ENCODE assay signal across 3 cellular contexts in the genomic region with DNA sequence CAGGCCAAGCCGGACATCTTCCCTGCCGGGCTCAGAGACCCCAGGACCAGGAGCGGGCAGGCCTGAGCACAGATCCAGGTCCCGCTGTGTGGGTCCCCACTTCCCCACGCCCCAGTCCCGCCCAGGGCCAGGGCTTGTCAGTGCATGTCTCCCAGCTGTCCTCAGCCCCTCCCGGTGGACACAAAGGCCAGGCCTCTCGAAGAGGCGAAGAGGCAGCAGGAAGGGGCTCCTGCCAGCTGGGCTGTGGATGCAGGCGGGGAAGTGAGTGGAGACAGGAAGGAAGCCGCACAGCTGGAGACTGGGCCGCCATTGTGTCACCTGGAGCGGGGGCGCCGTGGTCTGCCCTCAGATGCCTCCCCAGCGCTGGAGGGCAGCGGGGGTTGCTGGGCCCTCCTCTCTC.
TF ChIP-seq lines count a peak whose summit lies in the region.

No MANE protein-coding gene starts in this region.

TF ChIP-seq in GM23338, 12 proteins besides CTCF, POLR2A, EP300 and RAD21:
- TF ChIP-seq, protein P1, sequence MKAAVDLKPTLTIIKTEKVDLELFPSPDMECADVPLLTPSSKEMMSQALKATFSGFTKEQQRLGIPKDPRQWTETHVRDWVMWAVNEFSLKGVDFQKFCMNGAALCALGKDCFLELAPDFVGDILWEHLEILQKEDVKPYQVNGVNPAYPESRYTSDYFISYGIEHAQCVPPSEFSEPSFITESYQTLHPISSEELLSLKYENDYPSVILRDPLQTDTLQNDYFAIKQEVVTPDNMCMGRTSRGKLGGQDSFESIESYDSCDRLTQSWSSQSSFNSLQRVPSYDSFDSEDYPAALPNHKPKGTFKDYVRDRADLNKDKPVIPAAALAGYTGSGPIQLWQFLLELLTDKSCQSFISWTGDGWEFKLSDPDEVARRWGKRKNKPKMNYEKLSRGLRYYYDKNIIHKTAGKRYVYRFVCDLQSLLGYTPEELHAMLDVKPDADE (IDR thresholded peaks at IDR 0.05): peak; percentile 70; the same call in 1 of the 2 replicates
- no peak for TF ChIP-seq NANOG (IDR thresholded peaks at IDR 0.05; ENCODE audit: borderline replicate concordance)

TF ChIP-seq in K562, 482 proteins besides CTCF, POLR2A, EP300 and RAD21:
- TF ChIP-seq ZBTB7A (IDR thresholded peaks at IDR 0.05; ENCODE audit: borderline replicate concordance, control insufficient read depth, low read depth, low read length) (0 out of 2 replicates have a peak, but pooled peaks have one; percentile 58), YY1 (IDR thresholded peaks at IDR 0.05; ENCODE audit: borderline replicate concordance in 1 of 3, control insufficient read depth in 1 of 3, extremely low read depth in 1 of 3, insufficient read depth in 3 of 3, insufficient read length in 1 of 3, insufficient replicate concordance in 2 of 3, low read depth in 1 of 3, low read length in 2 of 3) (peak in 1 of 3 experiments; percentile 66), RHOXF2B (CRISPR knock-in tag; conservative IDR thresholded peaks at IDR 0.05) (no peak)
- TF ChIP-seq, protein P2, sequence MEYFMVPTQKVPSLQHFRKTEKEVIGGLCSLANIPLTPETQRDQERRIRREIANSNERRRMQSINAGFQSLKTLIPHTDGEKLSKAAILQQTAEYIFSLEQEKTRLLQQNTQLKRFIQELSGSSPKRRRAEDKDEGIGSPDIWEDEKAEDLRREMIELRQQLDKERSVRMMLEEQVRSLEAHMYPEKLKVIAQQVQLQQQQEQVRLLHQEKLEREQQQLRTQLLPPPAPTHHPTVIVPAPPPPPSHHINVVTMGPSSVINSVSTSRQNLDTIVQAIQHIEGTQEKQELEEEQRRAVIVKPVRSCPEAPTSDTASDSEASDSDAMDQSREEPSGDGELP (CRISPR knock-in tag; IDR thresholded peaks at IDR 0.05; ENCODE audit: borderline replicate concordance): peak; percentile 85
TF ChIP-seq in K562: peak in this region for 3.

TF ChIP-seq in HepG2, 621 proteins besides CTCF, POLR2A, EP300 and RAD21 (continues in another document):
- peak; percentile 27; the same call in 1 of the 2 replicates for TF ChIP-seq SAP130 (CRISPR knock-in tag; IDR thresholded peaks at IDR 0.05; ENCODE audit: low read depth)
- TF ChIP-seq TP53 (CRISPR knock-in tag; conservative IDR thresholded peaks at IDR 0.05): 0 out of 2 replicates have a peak, but pooled peaks have one; percentile 37
- TF ChIP-seq, protein P3, sequence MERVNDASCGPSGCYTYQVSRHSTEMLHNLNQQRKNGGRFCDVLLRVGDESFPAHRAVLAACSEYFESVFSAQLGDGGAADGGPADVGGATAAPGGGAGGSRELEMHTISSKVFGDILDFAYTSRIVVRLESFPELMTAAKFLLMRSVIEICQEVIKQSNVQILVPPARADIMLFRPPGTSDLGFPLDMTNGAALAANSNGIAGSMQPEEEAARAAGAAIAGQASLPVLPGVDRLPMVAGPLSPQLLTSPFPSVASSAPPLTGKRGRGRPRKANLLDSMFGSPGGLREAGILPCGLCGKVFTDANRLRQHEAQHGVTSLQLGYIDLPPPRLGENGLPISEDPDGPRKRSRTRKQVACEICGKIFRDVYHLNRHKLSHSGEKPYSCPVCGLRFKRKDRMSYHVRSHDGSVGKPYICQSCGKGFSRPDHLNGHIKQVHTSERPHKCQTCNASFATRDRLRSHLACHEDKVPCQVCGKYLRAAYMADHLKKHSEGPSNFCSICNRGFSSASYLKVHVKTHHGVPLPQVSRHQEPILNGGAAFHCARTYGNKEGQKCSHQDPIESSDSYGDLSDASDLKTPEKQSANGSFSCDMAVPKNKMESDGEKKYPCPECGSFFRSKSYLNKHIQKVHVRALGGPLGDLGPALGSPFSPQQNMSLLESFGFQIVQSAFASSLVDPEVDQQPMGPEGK (CRISPR knock-in tag; IDR thresholded peaks at IDR 0.05): peak; percentile 49; the same call in 1 of the 2 replicates
- no peak for TF ChIP-seq FOXA1 (IDR thresholded peaks at IDR 0.05)
- no peak for TF ChIP-seq FOXA1 (CRISPR knock-in tag; IDR thresholded peaks at IDR 0.05)
- peak; percentile 19 for TF ChIP-seq YY1 (IDR thresholded peaks at IDR 0.05; ENCODE audit: insufficient read depth, insufficient replicate concordance, low read depth, low read length)
- peak; percentile 32; the same call in 1 of the 2 replicates for TF ChIP-seq TAF1 (CRISPR knock-in tag; IDR thresholded peaks at IDR 0.05)
- peak; percentile 20; the same call in 1 of the 2 replicates for TF ChIP-seq GABPB1 (CRISPR knock-in tag; IDR thresholded peaks at IDR 0.05)
- TF ChIP-seq IKZF1 (IDR thresholded peaks at IDR 0.05): no peak
- TF ChIP-seq ZNF768 (CRISPR knock-in tag; IDR thresholded peaks at IDR 0.05): peak; percentile 33; the same call in 1 of the 2 replicates
- no peak for TF ChIP-seq HIVEP1 (CRISPR knock-in tag; IDR thresholded peaks at IDR 0.05)
- TF ChIP-seq, protein P4, sequence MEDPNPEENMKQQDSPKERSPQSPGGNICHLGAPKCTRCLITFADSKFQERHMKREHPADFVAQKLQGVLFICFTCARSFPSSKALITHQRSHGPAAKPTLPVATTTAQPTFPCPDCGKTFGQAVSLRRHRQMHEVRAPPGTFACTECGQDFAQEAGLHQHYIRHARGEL (CRISPR knock-in tag; IDR thresholded peaks at IDR 0.05): no peak
- TF ChIP-seq ETV5 (CRISPR knock-in tag; IDR thresholded peaks at IDR 0.05; ENCODE audit: borderline replicate concordance): peak; percentile 28; the same call in 1 of the 2 replicates
- TF ChIP-seq SALL1 (CRISPR knock-in tag; IDR thresholded peaks at IDR 0.05): 0 out of 2 replicates have a peak, but pooled peaks have one; percentile 12
- no peak for TF ChIP-seq ZNF383 (CRISPR knock-in tag; IDR thresholded peaks at IDR 0.05; ENCODE audit: borderline replicate concordance)
- TF ChIP-seq ZNF776 (CRISPR knock-in tag; IDR thresholded peaks at IDR 0.05): 0 out of 2 replicates have a peak, but pooled peaks have one; percentile 25
- TF ChIP-seq AGO2 (optimal IDR thresholded peaks at IDR 0.05; ENCODE audit: low read depth, low read length): no peak
- no peak for TF ChIP-seq ZFP62 (CRISPR knock-in tag; IDR thresholded peaks at IDR 0.05)
- TF ChIP-seq PPARG (CRISPR knock-in tag; conservative IDR thresholded peaks at IDR 0.05): no peak
- TF ChIP-seq EED (CRISPR knock-in tag; IDR thresholded peaks at IDR 0.05): peak; percentile 39; the same call in 1 of the 2 replicates
- TF ChIP-seq, protein P5, sequence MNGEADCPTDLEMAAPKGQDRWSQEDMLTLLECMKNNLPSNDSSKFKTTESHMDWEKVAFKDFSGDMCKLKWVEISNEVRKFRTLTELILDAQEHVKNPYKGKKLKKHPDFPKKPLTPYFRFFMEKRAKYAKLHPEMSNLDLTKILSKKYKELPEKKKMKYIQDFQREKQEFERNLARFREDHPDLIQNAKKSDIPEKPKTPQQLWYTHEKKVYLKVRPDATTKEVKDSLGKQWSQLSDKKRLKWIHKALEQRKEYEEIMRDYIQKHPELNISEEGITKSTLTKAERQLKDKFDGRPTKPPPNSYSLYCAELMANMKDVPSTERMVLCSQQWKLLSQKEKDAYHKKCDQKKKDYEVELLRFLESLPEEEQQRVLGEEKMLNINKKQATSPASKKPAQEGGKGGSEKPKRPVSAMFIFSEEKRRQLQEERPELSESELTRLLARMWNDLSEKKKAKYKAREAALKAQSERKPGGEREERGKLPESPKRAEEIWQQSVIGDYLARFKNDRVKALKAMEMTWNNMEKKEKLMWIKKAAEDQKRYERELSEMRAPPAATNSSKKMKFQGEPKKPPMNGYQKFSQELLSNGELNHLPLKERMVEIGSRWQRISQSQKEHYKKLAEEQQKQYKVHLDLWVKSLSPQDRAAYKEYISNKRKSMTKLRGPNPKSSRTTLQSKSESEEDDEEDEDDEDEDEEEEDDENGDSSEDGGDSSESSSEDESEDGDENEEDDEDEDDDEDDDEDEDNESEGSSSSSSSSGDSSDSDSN (CRISPR knock-in tag; IDR thresholded peaks at IDR 0.05): 0 out of 2 replicates have a peak, but pooled peaks have one; percentile 30
- TF ChIP-seq, protein P6, sequence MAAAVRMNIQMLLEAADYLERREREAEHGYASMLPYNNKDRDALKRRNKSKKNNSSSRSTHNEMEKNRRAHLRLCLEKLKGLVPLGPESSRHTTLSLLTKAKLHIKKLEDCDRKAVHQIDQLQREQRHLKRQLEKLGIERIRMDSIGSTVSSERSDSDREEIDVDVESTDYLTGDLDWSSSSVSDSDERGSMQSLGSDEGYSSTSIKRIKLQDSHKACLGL (CRISPR knock-in tag; IDR thresholded peaks at IDR 0.05): 0 out of 2 replicates have a peak, but pooled peaks have one; percentile 27
- no peak for TF ChIP-seq MATR3 (CRISPR knock-in tag; IDR thresholded peaks at IDR 0.05)
- TF ChIP-seq PHF8 (CRISPR knock-in tag; IDR thresholded peaks at IDR 0.05): peak; percentile 37; the same call in 1 of the 2 replicates
- TF ChIP-seq, protein P7, sequence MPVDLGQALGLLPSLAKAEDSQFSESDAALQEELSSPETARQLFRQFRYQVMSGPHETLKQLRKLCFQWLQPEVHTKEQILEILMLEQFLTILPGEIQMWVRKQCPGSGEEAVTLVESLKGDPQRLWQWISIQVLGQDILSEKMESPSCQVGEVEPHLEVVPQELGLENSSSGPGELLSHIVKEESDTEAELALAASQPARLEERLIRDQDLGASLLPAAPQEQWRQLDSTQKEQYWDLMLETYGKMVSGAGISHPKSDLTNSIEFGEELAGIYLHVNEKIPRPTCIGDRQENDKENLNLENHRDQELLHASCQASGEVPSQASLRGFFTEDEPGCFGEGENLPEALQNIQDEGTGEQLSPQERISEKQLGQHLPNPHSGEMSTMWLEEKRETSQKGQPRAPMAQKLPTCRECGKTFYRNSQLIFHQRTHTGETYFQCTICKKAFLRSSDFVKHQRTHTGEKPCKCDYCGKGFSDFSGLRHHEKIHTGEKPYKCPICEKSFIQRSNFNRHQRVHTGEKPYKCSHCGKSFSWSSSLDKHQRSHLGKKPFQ (CRISPR knock-in tag; IDR thresholded peaks at IDR 0.05; ENCODE audit: insufficient replicate concordance): no peak
- TF ChIP-seq ZNF558 (CRISPR knock-in tag; IDR thresholded peaks at IDR 0.05; ENCODE audit: borderline replicate concordance): no peak
- TF ChIP-seq, protein P8, sequence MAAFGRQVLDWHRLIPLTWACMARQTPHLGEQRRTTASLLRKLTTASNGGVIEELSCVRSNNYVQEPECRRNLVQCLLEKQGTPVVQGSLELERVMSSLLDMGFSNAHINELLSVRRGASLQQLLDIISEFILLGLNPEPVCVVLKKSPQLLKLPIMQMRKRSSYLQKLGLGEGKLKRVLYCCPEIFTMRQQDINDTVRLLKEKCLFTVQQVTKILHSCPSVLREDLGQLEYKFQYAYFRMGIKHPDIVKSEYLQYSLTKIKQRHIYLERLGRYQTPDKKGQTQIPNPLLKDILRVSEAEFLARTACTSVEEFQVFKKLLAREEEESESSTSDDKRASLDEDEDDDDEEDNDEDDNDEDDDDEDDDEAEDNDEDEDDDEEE (CRISPR knock-in tag; IDR thresholded peaks at IDR 0.05): no peak
- 0 out of 2 replicates have a peak, but pooled peaks have one; percentile 27 for TF ChIP-seq ZNF292 (CRISPR knock-in tag; IDR thresholded peaks at IDR 0.05; ENCODE audit: borderline replicate concordance, low read depth)
- no peak for TF ChIP-seq MED13 (CRISPR knock-in tag; IDR thresholded peaks at IDR 0.05)
- TF ChIP-seq KDM3A (CRISPR knock-in tag; IDR thresholded peaks at IDR 0.05; ENCODE audit: low read depth): no peak
- TF ChIP-seq, protein P2 (IDR thresholded peaks at IDR 0.05; ENCODE audit: borderline replicate concordance, low read depth): peak; percentile 75; the same call in 1 of the 2 replicates
- no peak for TF ChIP-seq ZMYM3 (CRISPR knock-in tag; IDR thresholded peaks at IDR 0.05)
- TF ChIP-seq, protein P9, sequence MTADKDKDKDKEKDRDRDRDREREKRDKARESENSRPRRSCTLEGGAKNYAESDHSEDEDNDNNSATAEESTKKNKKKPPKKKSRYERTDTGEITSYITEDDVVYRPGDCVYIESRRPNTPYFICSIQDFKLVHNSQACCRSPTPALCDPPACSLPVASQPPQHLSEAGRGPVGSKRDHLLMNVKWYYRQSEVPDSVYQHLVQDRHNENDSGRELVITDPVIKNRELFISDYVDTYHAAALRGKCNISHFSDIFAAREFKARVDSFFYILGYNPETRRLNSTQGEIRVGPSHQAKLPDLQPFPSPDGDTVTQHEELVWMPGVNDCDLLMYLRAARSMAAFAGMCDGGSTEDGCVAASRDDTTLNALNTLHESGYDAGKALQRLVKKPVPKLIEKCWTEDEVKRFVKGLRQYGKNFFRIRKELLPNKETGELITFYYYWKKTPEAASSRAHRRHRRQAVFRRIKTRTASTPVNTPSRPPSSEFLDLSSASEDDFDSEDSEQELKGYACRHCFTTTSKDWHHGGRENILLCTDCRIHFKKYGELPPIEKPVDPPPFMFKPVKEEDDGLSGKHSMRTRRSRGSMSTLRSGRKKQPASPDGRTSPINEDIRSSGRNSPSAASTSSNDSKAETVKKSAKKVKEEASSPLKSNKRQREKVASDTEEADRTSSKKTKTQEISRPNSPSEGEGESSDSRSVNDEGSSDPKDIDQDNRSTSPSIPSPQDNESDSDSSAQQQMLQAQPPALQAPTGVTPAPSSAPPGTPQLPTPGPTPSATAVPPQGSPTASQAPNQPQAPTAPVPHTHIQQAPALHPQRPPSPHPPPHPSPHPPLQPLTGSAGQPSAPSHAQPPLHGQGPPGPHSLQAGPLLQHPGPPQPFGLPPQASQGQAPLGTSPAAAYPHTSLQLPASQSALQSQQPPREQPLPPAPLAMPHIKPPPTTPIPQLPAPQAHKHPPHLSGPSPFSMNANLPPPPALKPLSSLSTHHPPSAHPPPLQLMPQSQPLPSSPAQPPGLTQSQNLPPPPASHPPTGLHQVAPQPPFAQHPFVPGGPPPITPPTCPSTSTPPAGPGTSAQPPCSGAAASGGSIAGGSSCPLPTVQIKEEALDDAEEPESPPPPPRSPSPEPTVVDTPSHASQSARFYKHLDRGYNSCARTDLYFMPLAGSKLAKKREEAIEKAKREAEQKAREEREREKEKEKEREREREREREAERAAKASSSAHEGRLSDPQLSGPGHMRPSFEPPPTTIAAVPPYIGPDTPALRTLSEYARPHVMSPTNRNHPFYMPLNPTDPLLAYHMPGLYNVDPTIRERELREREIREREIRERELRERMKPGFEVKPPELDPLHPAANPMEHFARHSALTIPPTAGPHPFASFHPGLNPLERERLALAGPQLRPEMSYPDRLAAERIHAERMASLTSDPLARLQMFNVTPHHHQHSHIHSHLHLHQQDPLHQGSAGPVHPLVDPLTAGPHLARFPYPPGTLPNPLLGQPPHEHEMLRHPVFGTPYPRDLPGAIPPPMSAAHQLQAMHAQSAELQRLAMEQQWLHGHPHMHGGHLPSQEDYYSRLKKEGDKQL (CRISPR knock-in tag; IDR thresholded peaks at IDR 0.05; ENCODE audit: low read depth): no peak
